In genomic region chr7:226281-226882, GRCh38 we compare ENCODE assay signal across 17 cellular contexts. TPM values are rescaled to one million over a fixed set of nuclear protein-coding genes. Genes with fewer than 3 reads are reported as not detected.
A peak's percentile ranks its signal among the peaks of the same experiment; 100 is the strongest.
DNase-seq lines count a peak whose midpoint lies in the region; ATAC-seq, FAIRE-seq and TF ChIP-seq lines count a peak whose summit lies in the region.
"Had no signal": no experiment of that assay in that cellular context is flagged by ENCODE, and none has a peak within 500 bp of the region (broad histone marks: within the 10 kb centered on the region; RNA-seq: fewer than 3 reads in every experiment).

No MANE protein-coding gene starts in this region.

- DNase-seq in H54 (ENCODE audit: insufficient read length, low spot score) = peak; percentile 99
- DNase-seq in WTC11 (ENCODE audit: low spot score) = no peak
- no peak for DNase-seq in activated CD4-positive, alpha-beta T cell treated with anti-CD3 and anti-CD28 coated beads for 1 hour
- DNase-seq in cerebellar nuclear complex (lab: John Stamatoyannopoulos, UW) = no peak
- no peak for DNase-seq in activated CD4-positive, alpha-beta T cell treated with anti-CD3 and anti-CD28 coated beads for 36 hours
- DNase-seq: activated CD4-positive, alpha-beta T cell treated with anti-CD3 and anti-CD28 coated beads for 48 hours; dorsolateral prefrontal cortex; HFFc6; NCI-H1048; NCI-H226; OCI-M1; retina; stimulated activated naive CD4-positive, alpha-beta T cell treated with Interleukin-2 at 50 U/mL for 16 hours; T-helper 2 cell had no signal

- WGBS in gastroesophageal sphincter (ENCODE audit: low coverage in 1 of 2), 2 donors = no CpG with 5 or more reads among the region's 23 CpGs

- no peak overlapping the region for H3K9ac ChIP-seq in stomach smooth muscle (ENCODE audit: low read length in 2 of 2)

- peaks cover 0 to 12% of the 10 kb centered on the region in 2 donors for H3K36me3 ChIP-seq in gastroesophageal sphincter
- H3K36me3 ChIP-seq in stomach smooth muscle (ENCODE audit: control insufficient read depth in 2 of 2, insufficient read depth in 2 of 2, low read length in 2 of 2) = peaks cover 0 to 4% of the 10 kb centered on the region in 2 donors

- no peak overlapping the region for H3K4me3 Mint-ChIP-seq in WTC11
- H3K4me3 Mint-ChIP-seq in activated CD4-positive, alpha-beta T cell treated with anti-CD3 and anti-CD28 coated beads for 36 hours = no peak overlapping the region
- H3K4me3 Mint-ChIP-seq: HFFc6 had no signal

- intact Hi-C loops in activated CD4-positive, alpha-beta T cell treated with anti-CD3 and anti-CD28 coated beads for 36 hours (cut with DNase I, micrococcal nuclease) = no loop called here

- no peak for TF ChIP-seq EP300 in gastroesophageal sphincter (IDR thresholded peaks at IDR 0.05)

- ATAC-seq in WTC11 (no peak), gastroesophageal sphincter (no peak)
- no peak for ATAC-seq in activated CD4-positive, alpha-beta T cell treated with anti-CD3 and anti-CD28 coated beads for 36 hours

- H3K9me3 Mint-ChIP-seq in WTC11 = no peaks in the 10 kb centered on the region
- no peaks in the 10 kb centered on the region for H3K9me3 Mint-ChIP-seq in activated CD4-positive, alpha-beta T cell treated with anti-CD3 and anti-CD28 coated beads for 36 hours (ENCODE audit: low read depth)
- H3K9me3 Mint-ChIP-seq: HFFc6 had no signal

- no peak for TF ChIP-seq POLR2A in H54 (IDR thresholded peaks at IDR 0.05; ENCODE audit: low read depth, low read length)
- TF ChIP-seq POLR2A in gastroesophageal sphincter (IDR thresholded peaks at IDR 0.05) = no peak

- CTCF ChIA-PET in WTC11 (lab: Charles Lee) = no interaction called here
- CTCF ChIA-PET in activated CD4-positive, alpha-beta T cell treated with anti-CD3 and anti-CD28 coated beads for 36 hours (lab: Charles Lee) = no interaction called here

- H3K27ac ChIP-seq in gastroesophageal sphincter = peak overlapping the region in 3 of 4 donors; percentile 79 to 95 (median 88)
- H3K27ac ChIP-seq in stomach smooth muscle (ENCODE audit: low read length) = peak overlapping the region; percentile 18

- H3K4me1 Mint-ChIP-seq in WTC11 = 0 out of 2 replicates have a peak, but pooled peaks cover 2% of the 10 kb centered on the region
- no peaks in the 10 kb centered on the region for H3K4me1 Mint-ChIP-seq in activated CD4-positive, alpha-beta T cell treated with anti-CD3 and anti-CD28 coated beads for 36 hours

- POLR2A ChIA-PET in WTC11 (lab: Charles Lee) = no interaction called here
- POLR2A ChIA-PET in activated CD4-positive, alpha-beta T cell treated with anti-CD3 and anti-CD28 coated beads for 36 hours (lab: Charles Lee) = no interaction called here

- H3K36me3 Mint-ChIP-seq in WTC11 = no peaks in the 10 kb centered on the region
- no peaks in the 10 kb centered on the region for H3K36me3 Mint-ChIP-seq in activated CD4-positive, alpha-beta T cell treated with anti-CD3 and anti-CD28 coated beads for 36 hours (ENCODE audit: low read depth)

- peak; percentile 88 for FAIRE-seq in H54 (lab: Jason Lieb, UNC)
- FAIRE-seq: keratinocyte had no signal

- TF ChIP-seq CTCF in WTC11 (IDR thresholded peaks at IDR 0.05) (no peak), gastroesophageal sphincter (IDR thresholded peaks at IDR 0.05) (no peak)

- H3K4me3 ChIP-seq in gastroesophageal sphincter (no peak overlapping the region), stomach smooth muscle (ENCODE audit: low read length in 2 of 2) (no peak overlapping the region)
- H3K4me3 ChIP-seq: dorsolateral prefrontal cortex had no signal

- 0 out of 2 replicates have a peak overlapping the region, but pooled peaks have one; percentile 72 for H3K27ac Mint-ChIP-seq in WTC11
- H3K27ac Mint-ChIP-seq in activated CD4-positive, alpha-beta T cell treated with anti-CD3 and anti-CD28 coated beads for 36 hours = no peak overlapping the region
- H3K27ac Mint-ChIP-seq: HFFc6 had no signal

- H3K9me3 ChIP-seq in gastroesophageal sphincter (no peaks in the 10 kb centered on the region), stomach smooth muscle (ENCODE audit: control insufficient read depth in 2 of 2, low read length in 2 of 2) (no peaks in the 10 kb centered on the region)

- peaks cover 0 to 71% (median 40%) of the 10 kb centered on the region in 3 donors for H3K4me1 ChIP-seq in gastroesophageal sphincter
- H3K4me1 ChIP-seq in stomach smooth muscle (ENCODE audit: control insufficient read depth, insufficient read depth, low read length) = peaks cover 73% of the 10 kb centered on the region

- H3K27me3 ChIP-seq in gastroesophageal sphincter = no peaks in the 10 kb centered on the region
- H3K27me3 ChIP-seq in stomach smooth muscle (ENCODE audit: control insufficient read depth in 1 of 2, insufficient read depth in 2 of 2, low read length in 2 of 2) = no peaks in the 10 kb centered on the region
- H3K27me3 ChIP-seq: dorsolateral prefrontal cortex had no signal

- H3K27me3 Mint-ChIP-seq in WTC11 (ENCODE audit: low read depth) = no peaks in the 10 kb centered on the region
- H3K27me3 Mint-ChIP-seq in activated CD4-positive, alpha-beta T cell treated with anti-CD3 and anti-CD28 coated beads for 36 hours = no peaks in the 10 kb centered on the region

TF ChIP-seq in WTC11, 78 proteins besides CTCF, POLR2A, EP300 and RAD21:
- TF ChIP-seq ZNF263 (CRISPR knock-in tag; IDR thresholded peaks at IDR 0.05; ENCODE audit: low read depth) (no peak), MLX (CRISPR knock-in tag; IDR thresholded peaks at IDR 0.05) (no peak), TP53 (CRISPR knock-in tag; IDR thresholded peaks at IDR 0.05) (no peak), NR2C2 (CRISPR knock-in tag; IDR thresholded peaks at IDR 0.05) (no peak), ZNF281 (CRISPR knock-in tag; IDR thresholded peaks at IDR 0.05) (no peak)
- TF ChIP-seq, protein P1, sequence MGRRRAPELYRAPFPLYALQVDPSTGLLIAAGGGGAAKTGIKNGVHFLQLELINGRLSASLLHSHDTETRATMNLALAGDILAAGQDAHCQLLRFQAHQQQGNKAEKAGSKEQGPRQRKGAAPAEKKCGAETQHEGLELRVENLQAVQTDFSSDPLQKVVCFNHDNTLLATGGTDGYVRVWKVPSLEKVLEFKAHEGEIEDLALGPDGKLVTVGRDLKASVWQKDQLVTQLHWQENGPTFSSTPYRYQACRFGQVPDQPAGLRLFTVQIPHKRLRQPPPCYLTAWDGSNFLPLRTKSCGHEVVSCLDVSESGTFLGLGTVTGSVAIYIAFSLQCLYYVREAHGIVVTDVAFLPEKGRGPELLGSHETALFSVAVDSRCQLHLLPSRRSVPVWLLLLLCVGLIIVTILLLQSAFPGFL (CRISPR knock-in tag; IDR thresholded peaks at IDR 0.05; ENCODE audit: borderline replicate concordance) = no peak
- TF ChIP-seq, protein P2, sequence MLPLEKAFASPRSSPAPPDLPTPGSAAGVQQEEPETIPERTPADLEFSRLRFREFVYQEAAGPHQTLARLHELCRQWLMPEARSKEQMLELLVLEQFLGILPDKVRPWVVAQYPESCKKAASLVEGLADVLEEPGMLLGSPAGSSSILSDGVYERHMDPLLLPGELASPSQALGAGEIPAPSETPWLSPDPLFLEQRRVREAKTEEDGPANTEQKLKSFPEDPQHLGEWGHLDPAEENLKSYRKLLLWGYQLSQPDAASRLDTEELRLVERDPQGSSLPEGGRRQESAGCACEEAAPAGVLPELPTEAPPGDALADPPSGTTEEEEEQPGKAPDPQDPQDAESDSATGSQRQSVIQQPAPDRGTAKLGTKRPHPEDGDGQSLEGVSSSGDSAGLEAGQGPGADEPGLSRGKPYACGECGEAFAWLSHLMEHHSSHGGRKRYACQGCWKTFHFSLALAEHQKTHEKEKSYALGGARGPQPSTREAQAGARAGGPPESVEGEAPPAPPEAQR (CRISPR knock-in tag; IDR thresholded peaks at IDR 0.05) = no peak

RNA-seq across cellular contexts. Expression of gene FAM20C, which starts 34.0 kb away (rescaled TPM):
- 48.0 to 64.9 TPM (median 49.1 TPM) in 3 replicates for total RNA-seq in WTC11 (2021)
- total RNA-seq in gastroesophageal sphincter = 10 to 100 TPM; 41.9 to 87.5 (median 73.6) TPM
- total RNA-seq in activated CD4-positive, alpha-beta T cell treated with anti-CD3 and anti-CD28 coated beads for 36 hours = under 1 TPM; 0.21 to 0.59 TPM

Comparison
In these comparisons a context has a peak if more than half of its experiments do, and no peak if none do; other contexts are left out.
1. RNA of gene FAM20C, which starts 34.0 kb away (total RNA-seq): 41.9 to 87.5 TPM in gastroesophageal sphincter and 48.0 to 64.9 TPM in WTC11; 0.21 to 0.59 TPM in activated CD4-positive, alpha-beta T cell treated with anti-CD3 and anti-CD28 coated beads for 36 hours; every median in the first group is over 10 times any median in the second.